7 cellular contexts compared by ENCODE assay signal in the genomic region with DNA sequence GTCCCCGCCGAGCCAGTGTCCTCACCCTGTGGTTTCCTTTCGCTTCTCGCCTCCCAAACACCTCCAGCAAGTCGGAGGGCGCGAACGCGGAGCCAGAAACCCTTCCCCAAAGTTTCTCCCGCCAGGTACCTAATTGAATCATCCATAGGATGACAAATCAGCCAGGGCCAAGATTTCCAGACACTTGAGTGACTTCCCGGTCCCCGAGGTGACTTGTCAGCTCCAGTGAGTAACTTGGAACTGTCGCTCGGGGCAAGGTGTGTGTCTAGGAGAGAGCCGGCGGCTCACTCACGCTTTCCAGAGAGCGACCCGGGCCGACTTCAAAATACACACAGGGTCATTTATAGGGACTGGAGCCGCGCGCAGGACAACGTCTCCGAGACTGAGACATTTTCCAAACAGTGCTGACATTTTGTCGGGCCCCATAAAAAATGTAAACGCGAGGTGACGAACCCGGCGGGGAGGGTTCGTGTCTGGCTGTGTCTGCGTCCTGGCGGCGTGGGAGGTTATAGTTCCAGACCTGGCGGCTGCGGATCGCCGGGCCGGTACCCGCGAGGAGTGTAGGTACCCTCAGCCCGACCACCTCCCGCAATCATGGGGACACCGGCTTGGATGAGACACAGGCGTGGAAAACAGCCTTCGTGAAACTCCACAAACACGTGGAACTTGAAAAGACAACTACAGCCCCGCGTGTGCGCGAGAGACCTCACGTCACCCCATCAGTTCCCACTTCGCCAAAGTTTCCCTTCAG. TPM values are rescaled to one million over a fixed set of nuclear protein-coding genes. Genes with fewer than 3 reads are reported as not detected.
DNase-seq lines count a peak whose midpoint lies in the region; ATAC-seq and TF ChIP-seq lines count a peak whose summit lies in the region.

No MANE protein-coding gene starts in this region.

- no peak overlapping the region; the same call in 1 of the 2 replicates for H3K4me2 ChIP-seq in OCI-LY7 (ENCODE audit: low read length)

- H3K9me3 ChIP-seq in OCI-LY7 (ENCODE audit: low read length), result no peaks in the 10 kb centered on the region

- 0% methylated on average over 44 to 54 of the region's 54 CpGs for WGBS in lower leg skin, 2 donors

- POLR2A ChIA-PET in OCI-LY7 (lab: Charles Lee), result interaction anchor here (0.5 kb wide), 1 partner anchor 1242 kb away, joined by 3 read pairs; no protein-coding TSS in a partner anchor

- H3K27ac ChIP-seq in coronary artery (peak overlapping the region; percentile 97), OCI-LY7 (ENCODE audit: low read depth, low read length, poor library complexity, severe bottlenecking) (no peak overlapping the region)

- H3K36me3 ChIP-seq in OCI-LY7 (ENCODE audit: insufficient read depth, low read length), result no peaks in the 10 kb centered on the region

- no peaks in the 10 kb centered on the region for H4K20me1 ChIP-seq in OCI-LY7 (ENCODE audit: insufficient read depth, low read length)

- DNase-seq in coronary artery (ENCODE audit: low spot score) (peak; percentile 85), lower leg skin (ENCODE audit: low spot score in 2 of 2) (peak; percentile 26 to 87), OCI-LY7 (ENCODE audit: low spot score) (no peak)
- peak; percentile 17 for DNase-seq in stimulated activated CD8-positive, alpha-beta memory T cell treated with anti-CD3 and anti-CD28 coated beads, Interleukin-12 subunit alpha, Interleukin-12 subunit beta, amount 100 ng/mL, for 4 hours (ENCODE audit: low read depth)

- H3K4me3 ChIP-seq in WI38 (ENCODE audit: low read depth, low read length) (peak overlapping the region; percentile 91), coronary artery (peak overlapping the region; percentile 82), lower leg skin (ENCODE audit: low read depth, poor library complexity, severe bottlenecking) (peak overlapping the region; percentile 59), OCI-LY7 (ENCODE audit: low read depth, low read length, poor library complexity, severe bottlenecking) (no peak overlapping the region)

- BruUV-seq in OCI-LY7 (replicated peaks; lab: Mats Ljungman, UMichigan), result no TSS peak

- no peaks in the 10 kb centered on the region for H3K79me2 ChIP-seq in OCI-LY7 (ENCODE audit: insufficient read depth, low read depth, low read length)

- CTCF ChIA-PET in OCI-LY7 (lab: Charles Lee; ENCODE audit: unreplicated experiment), result no interaction called here

- no peak for TF ChIP-seq POLR2A in lower leg skin (IDR thresholded peaks at IDR 0.05)

- intact Hi-C loops in lower leg skin (cut with DNase I; ENCODE audit: low total_unique reads), result no loop called here
- intact Hi-C loops in OCI-LY7 (cut with micrococcal nuclease; ENCODE audit: unreplicated experiment), result no loop called here

- TF ChIP-seq CTCF in WI38 (IDR thresholded peaks at IDR 0.05; ENCODE audit: low read depth, low read length) (no peak), coronary artery (IDR thresholded peaks at IDR 0.05) (no peak), lower leg skin (IDR thresholded peaks at IDR 0.05) (no peak), OCI-LY7 (conservative IDR thresholded peaks at IDR 0.05; ENCODE audit: low read length) (no peak)

- no peak overlapping the region for H2AFZ ChIP-seq in OCI-LY7 (ENCODE audit: low read length)

- ATAC-seq in GM18517 (IDR thresholded peaks at IDR 0.05; ENCODE audit: unreplicated experiment), result peak; percentile 14
- ATAC-seq in HG03159 (IDR thresholded peaks at IDR 0.05; ENCODE audit: unreplicated experiment), result peak; percentile 29

- no peaks in the 10 kb centered on the region for H3K9me2 ChIP-seq in OCI-LY7 (ENCODE audit: insufficient read depth, low read length)

- H3K4me1 ChIP-seq in OCI-LY7 (ENCODE audit: insufficient read depth, low read length, poor library complexity, severe bottlenecking), result no peaks in the 10 kb centered on the region

RNA-seq across cellular contexts. Expression of a gene that starts 1.4 kb away (rescaled TPM):
- total RNA-seq in lower leg skin (1 to 10 TPM; 1.8 to 3.1 (median 2.6) TPM), OCI-LY7 (2022) (not detected in 2 replicates)
- total RNA-seq in OCI-LY7 (2014; rRNA removed; shearing (Covaris generic)), result not detected in 2 replicates
